In the genomic region with DNA sequence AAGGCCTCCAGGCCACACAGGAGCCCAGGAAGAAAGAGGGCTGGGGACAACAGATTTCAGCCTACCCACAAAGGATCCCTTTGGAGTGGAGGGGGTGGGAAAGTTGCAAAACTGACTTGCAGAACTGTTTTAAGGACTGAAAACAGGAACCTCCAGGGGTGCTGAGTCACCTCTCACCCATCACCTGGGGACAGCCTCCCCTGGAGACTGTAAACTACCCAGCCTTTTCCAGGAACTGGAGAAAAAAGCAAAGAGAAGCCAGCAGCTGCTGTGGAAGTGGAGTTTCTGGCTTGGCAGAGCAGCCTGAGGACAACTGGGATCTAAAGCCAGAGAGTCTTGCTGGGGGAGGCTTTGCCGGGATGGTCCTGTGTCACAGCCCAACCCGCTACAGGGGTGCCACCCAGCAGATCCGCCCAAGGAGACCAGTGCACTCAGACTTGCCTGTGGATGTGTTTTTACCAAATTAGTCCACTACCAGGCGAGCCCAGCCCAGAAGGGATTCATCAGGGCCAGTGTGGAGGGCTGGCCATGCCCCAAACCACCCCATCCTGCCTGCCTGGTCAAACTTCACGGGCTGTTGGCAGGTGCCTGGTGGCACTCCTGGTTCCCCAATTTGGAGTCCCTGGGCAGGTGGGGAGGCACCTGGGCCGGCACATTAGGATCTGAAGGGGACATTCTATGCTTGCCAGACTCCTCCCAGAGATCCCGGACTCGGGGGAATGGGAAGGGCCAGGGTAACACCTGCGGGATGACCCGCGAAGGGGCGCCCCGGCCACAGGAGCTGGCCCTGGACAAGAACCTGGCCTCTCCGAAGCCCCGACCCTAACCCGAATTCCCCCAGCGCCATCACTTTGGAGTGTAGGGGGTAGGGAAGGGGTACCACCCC, we compare ENCODE assay signal across 6 cellular contexts. TPM values are rescaled to one million over a fixed set of nuclear protein-coding genes. Genes with fewer than 3 reads are reported as not detected.
DNase-seq lines count a peak whose midpoint lies in the region; FAIRE-seq and TF ChIP-seq lines count a peak whose summit lies in the region.

No MANE protein-coding gene starts in this region.

- peak overlapping the region; percentile 96 for H3K9ac ChIP-seq in neuronal stem cell (ENCODE audit: low read depth, low read length, poor library complexity)

- FAIRE-seq in bronchial epithelial cell (lab: Jason Lieb, UNC), result no peak

- H4K8ac ChIP-seq in neuronal stem cell (ENCODE audit: low read depth, low read length), result no peak overlapping the region

- H3K27ac ChIP-seq in neuronal stem cell (replicated peaks; ENCODE audit: low read length), result no peak overlapping the region

- no peaks in the 10 kb centered on the region for H3K9me3 ChIP-seq in neuronal stem cell (replicated peaks in 1 of 2; ENCODE audit: control insufficient read depth in 2 of 2, insufficient read depth in 1 of 2, low read depth in 1 of 2, low read length in 2 of 2)

- H2BK12ac ChIP-seq in neuronal stem cell (ENCODE audit: low read length), result no peak overlapping the region

- H3K4me1 ChIP-seq in neuronal stem cell (ENCODE audit: control insufficient read depth in 2 of 2, insufficient read depth in 1 of 2, low read depth in 1 of 2, low read length in 2 of 2), result peaks cover 6 to 9% of the 10 kb centered on the region in 2 donors

- DNase-seq in LHCN-M2 (ENCODE audit: low read depth) (peak; percentile 37), bronchial epithelial cell (ENCODE audit: low read depth) (peak; percentile 62), neuronal stem cell (ENCODE audit: low spot score) (no peak), germinal center (ENCODE audit: low spot score) (no peak), NCI-H446 treated with DMSO at 0.1 percent for 48 hours (lab: John Stamatoyannopoulos, UW) (no peak)
- DNase-seq in activated CD8-positive, alpha-beta memory T cell treated with anti-CD3 and anti-CD28 coated beads for 24 hours, result no peak

- peak overlapping the region; percentile 91 for H2AFZ ChIP-seq in neuronal stem cell (ENCODE audit: low read length)

- peak overlapping the region; percentile 78 for H3K4me2 ChIP-seq in neuronal stem cell (ENCODE audit: insufficient read depth, low read length, poor library complexity, severe bottlenecking)

- no peak overlapping the region for H3K4ac ChIP-seq in neuronal stem cell (ENCODE audit: low read length)

- H2BK120ac ChIP-seq in neuronal stem cell (ENCODE audit: low read depth, low read length), result no peak overlapping the region

- H2BK5ac ChIP-seq in neuronal stem cell (ENCODE audit: low read length), result no peak overlapping the region

- H3K4me3 ChIP-seq in bronchial epithelial cell (ENCODE audit: low read depth, low read length), result peak overlapping the region; percentile 67
- H3K4me3 ChIP-seq in neuronal stem cell (ENCODE audit: low read length in 2 of 2), result peak overlapping the region; percentile 73 to 98

- H3K27me3 ChIP-seq in bronchial epithelial cell (ENCODE audit: control insufficient read depth, insufficient read depth, low read length) (no peaks in the 10 kb centered on the region), neuronal stem cell (ENCODE audit: control insufficient read depth in 3 of 3, insufficient read depth in 3 of 3, low read depth in 1 of 3, low read length in 3 of 3) (peaks cover 0 to 7% (median 0%) of the 10 kb centered on the region in 3 experiments)

- H3K23ac ChIP-seq in neuronal stem cell (ENCODE audit: low read depth, low read length, poor library complexity), result peak overlapping the region; percentile 100

- WGBS in neuronal stem cell (ENCODE audit: extremely low coverage in 2 of 2, insufficient read length in 2 of 2, insufficient replicate concordance in 1 of 2), 2 donors, result no CpG with 5 or more reads among the region's 17 CpGs

- H3K36me3 ChIP-seq in bronchial epithelial cell (ENCODE audit: control insufficient read depth, insufficient read depth, low read length) (peaks cover 14% of the 10 kb centered on the region), neuronal stem cell (replicated peaks in 1 of 2; ENCODE audit: control insufficient read depth in 2 of 2, insufficient read depth in 2 of 2, low read length in 2 of 2) (peaks cover 13 to 27% of the 10 kb centered on the region in 2 donors)

- no peak overlapping the region for H2BK15ac ChIP-seq in neuronal stem cell (ENCODE audit: low read length)

- H3K18ac ChIP-seq in neuronal stem cell (ENCODE audit: low read length), result peak overlapping the region; percentile 93

- H3K14ac ChIP-seq in neuronal stem cell (ENCODE audit: low read length), result no peak overlapping the region

- no peak for TF ChIP-seq CTCF in bronchial epithelial cell (IDR thresholded peaks at IDR 0.05; ENCODE audit: insufficient read depth, low read length, severe bottlenecking)

- H4K91ac ChIP-seq in neuronal stem cell (ENCODE audit: low read depth, low read length, poor library complexity), result no peak overlapping the region

- H3K79me1 ChIP-seq in neuronal stem cell (ENCODE audit: low read depth, low read length), result no peaks in the 10 kb centered on the region

- H2AK5ac ChIP-seq in neuronal stem cell (ENCODE audit: low read depth, low read length), result peak overlapping the region; percentile 96

RNA-seq across cellular contexts. Expression of a gene that starts 0.8 kb away (rescaled TPM):
- total RNA-seq in LHCN-M2 (2014; rRNA removed) (14.2 and 14.4 TPM in 2 replicates), bronchial epithelial cell (2.9 and 6.0 TPM in 2 replicates)
- 35.0 TPM for polyA plus RNA-seq in LHCN-M2 (2012)
- polyA plus RNA-seq in neuronal stem cell (2013, experiment 1 of 2), result 18.8 TPM
- 17.3 TPM for polyA plus RNA-seq in neuronal stem cell (2013, experiment 2 of 2)

RNA-seq across cellular contexts. Expression of a gene that starts 12.3 kb away (rescaled TPM):
- not detected in 2 replicates for total RNA-seq in LHCN-M2 (2014; rRNA removed)
- 0.06 TPM for polyA plus RNA-seq in LHCN-M2 (2012)
- total RNA-seq in bronchial epithelial cell, result under 0.01 and 0.13 TPM in 2 replicates
- polyA plus RNA-seq in neuronal stem cell (2013, experiment 1 of 2), result 0.06 TPM
- 0.04 TPM for polyA plus RNA-seq in neuronal stem cell (2013, experiment 2 of 2)

RNA-seq across cellular contexts. Expression of a gene that starts 17.2 kb away (rescaled TPM):
- total RNA-seq in LHCN-M2 (2014; rRNA removed) (244 and 288 TPM in 2 replicates), bronchial epithelial cell (115 and 219 TPM in 2 replicates)
- polyA plus RNA-seq in LHCN-M2 (2012), result 285 TPM
- 135 TPM for polyA plus RNA-seq in neuronal stem cell (2013, experiment 1 of 2)
- polyA plus RNA-seq in neuronal stem cell (2013, experiment 2 of 2), result 129 TPM

RNA-seq across cellular contexts. Expression of a gene that starts 22.5 kb away (rescaled TPM):
- 2,551 and 2,646 TPM in 2 replicates for total RNA-seq in LHCN-M2 (2014; rRNA removed)
- polyA plus RNA-seq in LHCN-M2 (2012), result 4,662 TPM
- 5,082 and 6,563 TPM in 2 replicates for total RNA-seq in bronchial epithelial cell
- 7,109 TPM for polyA plus RNA-seq in neuronal stem cell (2013, experiment 1 of 2)
- polyA plus RNA-seq in neuronal stem cell (2013, experiment 2 of 2), result 6,979 TPM

RNA-seq across cellular contexts. Expression of a gene that starts 24.0 kb away (rescaled TPM):
- total RNA-seq in LHCN-M2 (2014; rRNA removed), result not detected in 2 replicates
- polyA plus RNA-seq in LHCN-M2 (2012), result not detected
- 2.2 TPM in 1 of 2 replicates, not detected in the other for total RNA-seq in bronchial epithelial cell
- 1.1 TPM for polyA plus RNA-seq in neuronal stem cell (2013, experiment 1 of 2)
- 1.1 TPM for polyA plus RNA-seq in neuronal stem cell (2013, experiment 2 of 2)

Comparison
In these comparisons a context has a peak if more than half of its experiments do, and no peak if none do; other contexts are left out.
1. DNase-seq: peak in LHCN-M2 (single experiment) and bronchial epithelial cell (single experiment); none in neuronal stem cell (single experiment), germinal center (single experiment), activated CD8-positive, alpha-beta memory T cell treated with anti-CD3 and anti-CD28 coated beads for 24 hours (single experiment) and NCI-H446 treated with DMSO at 0.1 percent for 48 hours (single experiment).